Comparison of ENCODE assay signal across 8 cellular contexts in genomic region chr18:36830141-36830495, GRCh38. TPM values are rescaled to one million over a fixed set of nuclear protein-coding genes. Genes with fewer than 3 reads are reported as not detected.
DNase-seq lines count a peak whose midpoint lies in the region; ATAC-seq and TF ChIP-seq lines count a peak whose summit lies in the region.

No MANE protein-coding gene starts in this region.

- POLR2A ChIA-PET in activated CD4-positive, alpha-beta T cell treated with anti-CD3 and anti-CD28 coated beads for 36 hours (lab: Charles Lee), result no interaction called here

- 13 to 26% (median 24%) methylated on average over 1 of the region's 1 CpG for WGBS in stomach, 5 donors

- no peaks in the 10 kb centered on the region for H3K27me3 Mint-ChIP-seq in activated CD4-positive, alpha-beta T cell treated with anti-CD3 and anti-CD28 coated beads for 36 hours

- peak overlapping the region; percentile 73 for H3K27ac Mint-ChIP-seq in activated CD4-positive, alpha-beta T cell treated with anti-CD3 and anti-CD28 coated beads for 36 hours

- peaks cover 13% of the 10 kb centered on the region for H3K36me3 Mint-ChIP-seq in activated CD4-positive, alpha-beta T cell treated with anti-CD3 and anti-CD28 coated beads for 36 hours (ENCODE audit: low read depth)

- DNase-seq in activated CD4-positive, alpha-beta T cell treated with anti-CD3 and anti-CD28 coated beads for 36 hours, result no peak
- DNase-seq in activated CD4-positive, alpha-beta T cell treated with anti-CD3 and anti-CD28 coated beads, Interleukin-2, amount 50 U/mL, for 4 hours, result no peak
- DNase-seq in SJCRH30 (no peak), fibroblast of pulmonary artery (ENCODE audit: low read depth) (no peak), stomach (no peak), ACHN (no peak), HK-2 (ENCODE audit: unreplicated experiment) (no peak)

- no peak for TF ChIP-seq CTCF in fibroblast of pulmonary artery (IDR thresholded peaks at IDR 0.05; ENCODE audit: low read length, missing control alignments)
- no peak for TF ChIP-seq CTCF in stomach (IDR thresholded peaks at IDR 0.05)

- TF ChIP-seq POLR2A in stomach (IDR thresholded peaks at IDR 0.05), result no peak

- H3K4me3 ChIP-seq in SJCRH30 (peak overlapping the region; percentile 75), fibroblast of pulmonary artery (replicated peaks; ENCODE audit: low read depth, low read length) (peak overlapping the region; percentile 95), stomach (peak overlapping the region; percentile 70 to 98 (median 86))

- ATAC-seq in activated CD4-positive, alpha-beta T cell treated with anti-CD3 and anti-CD28 coated beads for 36 hours, result no peak
- ATAC-seq in HG03442 (IDR thresholded peaks at IDR 0.05; ENCODE audit: unreplicated experiment), result no peak

- no peaks in the 10 kb centered on the region for H3K36me3 ChIP-seq in SJCRH30
- peaks cover 0 to 2% (median under 1%) of the 10 kb centered on the region in 4 donors for H3K36me3 ChIP-seq in stomach

- intact Hi-C loops in activated CD4-positive, alpha-beta T cell treated with anti-CD3 and anti-CD28 coated beads for 36 hours (cut with DNase I, micrococcal nuclease), result no loop called here
- intact Hi-C loops in stomach (cut with DNase I; ENCODE audit: low total_unique reads), result no loop called here

- H3K9me3 Mint-ChIP-seq in activated CD4-positive, alpha-beta T cell treated with anti-CD3 and anti-CD28 coated beads for 36 hours (ENCODE audit: low read depth), result no peaks in the 10 kb centered on the region

- CTCF ChIA-PET in activated CD4-positive, alpha-beta T cell treated with anti-CD3 and anti-CD28 coated beads for 36 hours (lab: Charles Lee), result interaction anchor here (0.9 to 1.5 kb wide), 3 partner anchors 9 to 19 kb away, joined by 3 to 5 read pairs (median 4); no protein-coding TSS in a partner anchor

- TF ChIP-seq EP300 in stomach (IDR thresholded peaks at IDR 0.05), result no peak

- in situ Hi-C loops in ACHN (cut with HindIII; ENCODE audit: low pct_ligation_motif_present, low pct_unique_long_range_greater_than_20kb, low sequenced_read_pairs), result no loop called here

- H3K4me3 Mint-ChIP-seq in activated CD4-positive, alpha-beta T cell treated with anti-CD3 and anti-CD28 coated beads for 36 hours, result peak overlapping the region; percentile 77

- H3K9me3 ChIP-seq in SJCRH30 (replicated peaks) (no peaks in the 10 kb centered on the region), stomach (no peaks in the 10 kb centered on the region)

- no peak overlapping the region for H3K27ac ChIP-seq in SJCRH30
- peak overlapping the region in 2 of 5 donors; percentile 84 to 92 for H3K27ac ChIP-seq in stomach

- peaks cover 35% of the 10 kb centered on the region for H3K4me1 Mint-ChIP-seq in activated CD4-positive, alpha-beta T cell treated with anti-CD3 and anti-CD28 coated beads for 36 hours

- H3K4me1 ChIP-seq in SJCRH30, result no peaks in the 10 kb centered on the region; the same call in 1 of the 2 replicates
- peaks cover 7 to 42% (median 24%) of the 10 kb centered on the region in 4 donors for H3K4me1 ChIP-seq in stomach

- no peaks in the 10 kb centered on the region for H3K27me3 ChIP-seq in SJCRH30
- H3K27me3 ChIP-seq in stomach, result no peaks in the 10 kb centered on the region

RNA-seq across cellular contexts. Expression of gene KIAA1328, which starts 1.2 kb away (rescaled TPM):
- 1 to 10 TPM; 5.8 to 7.4 TPM for total RNA-seq in activated CD4-positive, alpha-beta T cell treated with anti-CD3 and anti-CD28 coated beads for 36 hours
- total RNA-seq in SJCRH30 (2014; rRNA removed; shearing (Covaris generic)), result 3.3 and 5.5 TPM in 2 replicates
- 10 to 100 TPM; 10.4 to 21.7 (median 11.1) TPM for total RNA-seq in stomach
- polyA plus RNA-seq in stomach, result 1 to 10 TPM; 1.9 to 2.3 (median 2.1) TPM

RNA-seq across cellular contexts. Expression of gene TPGS2, which starts 1.3 kb away (rescaled TPM):
- 100 to 1,000 TPM in 1 of 2 experiments, 10 to 100 TPM in 1; 87.6 to 158 TPM for total RNA-seq in activated CD4-positive, alpha-beta T cell treated with anti-CD3 and anti-CD28 coated beads for 36 hours
- 91.6 and 99.3 TPM in 2 replicates for total RNA-seq in SJCRH30 (2014; rRNA removed; shearing (Covaris generic))
- 100 to 1,000 TPM in 3 of 5 donors, 10 to 100 TPM in 2; 36.7 to 230 (median 121) TPM for total RNA-seq in stomach
- polyA plus RNA-seq in stomach, result 10 to 100 TPM; 38.5 to 66.7 (median 44.0) TPM
